In genomic region chr19:20313894-20314293, GRCh38 we compare ENCODE assay signal across 1 cellular context.
TF ChIP-seq lines count a peak whose summit lies in the region.

No MANE protein-coding gene starts in this region.

TF ChIP-seq in WTC11, 78 proteins besides CTCF, POLR2A, EP300 and RAD21 (continued from another document):
- no peak for TF ChIP-seq AFF4 (CRISPR knock-in tag; IDR thresholded peaks at IDR 0.05; ENCODE audit: borderline replicate concordance)
- TF ChIP-seq ATF2 (CRISPR knock-in tag; IDR thresholded peaks at IDR 0.05; ENCODE audit: borderline replicate concordance, low read depth), result no peak
- TF ChIP-seq, protein P1, sequence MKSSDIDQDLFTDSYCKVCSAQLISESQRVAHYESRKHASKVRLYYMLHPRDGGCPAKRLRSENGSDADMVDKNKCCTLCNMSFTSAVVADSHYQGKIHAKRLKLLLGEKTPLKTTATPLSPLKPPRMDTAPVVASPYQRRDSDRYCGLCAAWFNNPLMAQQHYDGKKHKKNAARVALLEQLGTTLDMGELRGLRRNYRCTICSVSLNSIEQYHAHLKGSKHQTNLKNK (CRISPR knock-in tag; IDR thresholded peaks at IDR 0.05), result no peak
- TF ChIP-seq, protein P2, sequence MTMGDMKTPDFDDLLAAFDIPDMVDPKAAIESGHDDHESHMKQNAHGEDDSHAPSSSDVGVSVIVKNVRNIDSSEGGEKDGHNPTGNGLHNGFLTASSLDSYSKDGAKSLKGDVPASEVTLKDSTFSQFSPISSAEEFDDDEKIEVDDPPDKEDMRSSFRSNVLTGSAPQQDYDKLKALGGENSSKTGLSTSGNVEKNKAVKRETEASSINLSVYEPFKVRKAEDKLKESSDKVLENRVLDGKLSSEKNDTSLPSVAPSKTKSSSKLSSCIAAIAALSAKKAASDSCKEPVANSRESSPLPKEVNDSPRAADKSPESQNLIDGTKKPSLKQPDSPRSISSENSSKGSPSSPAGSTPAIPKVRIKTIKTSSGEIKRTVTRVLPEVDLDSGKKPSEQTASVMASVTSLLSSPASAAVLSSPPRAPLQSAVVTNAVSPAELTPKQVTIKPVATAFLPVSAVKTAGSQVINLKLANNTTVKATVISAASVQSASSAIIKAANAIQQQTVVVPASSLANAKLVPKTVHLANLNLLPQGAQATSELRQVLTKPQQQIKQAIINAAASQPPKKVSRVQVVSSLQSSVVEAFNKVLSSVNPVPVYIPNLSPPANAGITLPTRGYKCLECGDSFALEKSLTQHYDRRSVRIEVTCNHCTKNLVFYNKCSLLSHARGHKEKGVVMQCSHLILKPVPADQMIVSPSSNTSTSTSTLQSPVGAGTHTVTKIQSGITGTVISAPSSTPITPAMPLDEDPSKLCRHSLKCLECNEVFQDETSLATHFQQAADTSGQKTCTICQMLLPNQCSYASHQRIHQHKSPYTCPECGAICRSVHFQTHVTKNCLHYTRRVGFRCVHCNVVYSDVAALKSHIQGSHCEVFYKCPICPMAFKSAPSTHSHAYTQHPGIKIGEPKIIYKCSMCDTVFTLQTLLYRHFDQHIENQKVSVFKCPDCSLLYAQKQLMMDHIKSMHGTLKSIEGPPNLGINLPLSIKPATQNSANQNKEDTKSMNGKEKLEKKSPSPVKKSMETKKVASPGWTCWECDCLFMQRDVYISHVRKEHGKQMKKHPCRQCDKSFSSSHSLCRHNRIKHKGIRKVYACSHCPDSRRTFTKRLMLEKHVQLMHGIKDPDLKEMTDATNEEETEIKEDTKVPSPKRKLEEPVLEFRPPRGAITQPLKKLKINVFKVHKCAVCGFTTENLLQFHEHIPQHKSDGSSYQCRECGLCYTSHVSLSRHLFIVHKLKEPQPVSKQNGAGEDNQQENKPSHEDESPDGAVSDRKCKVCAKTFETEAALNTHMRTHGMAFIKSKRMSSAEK (CRISPR knock-in tag; IDR thresholded peaks at IDR 0.05; ENCODE audit: borderline replicate concordance), result no peak
TF ChIP-seq in WTC11: peak in this region for 0.
